Comparison of ENCODE assay signal across 13 cellular contexts in the genomic region with DNA sequence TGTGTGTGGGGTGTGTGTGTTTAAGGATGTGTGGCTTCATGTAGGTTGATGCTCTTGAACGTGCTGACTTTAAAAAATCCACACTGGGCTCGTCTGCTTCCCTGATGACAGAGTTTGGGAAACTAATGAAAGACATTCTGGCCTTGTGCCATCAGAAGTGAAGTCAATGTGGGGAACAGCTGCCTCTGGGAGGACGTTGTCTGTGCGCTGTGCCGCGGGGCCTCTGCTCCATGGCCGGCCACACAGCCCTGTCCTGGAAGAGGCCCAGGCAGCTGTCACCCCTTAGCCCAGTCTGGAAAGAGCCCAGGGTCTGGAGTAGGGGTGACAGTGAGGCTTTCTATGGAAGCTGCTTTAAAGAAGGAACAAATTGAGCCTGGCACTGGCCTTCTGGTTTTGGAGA.
DNase-seq lines count a peak whose midpoint lies in the region; ATAC-seq, FAIRE-seq and TF ChIP-seq lines count a peak whose summit lies in the region.
"Had no signal": no experiment of that assay in that cellular context is flagged by ENCODE, and none has a peak within 500 bp of the region (broad histone marks: within the 10 kb centered on the region; RNA-seq: fewer than 3 reads in every experiment).

No MANE protein-coding gene starts in this region.

- WGBS in testis, 2 donors, result 60 to 63% methylated on average over 7 of the region's 7 CpGs

- peak overlapping the region; percentile 39 for H3K9ac ChIP-seq in astrocyte (ENCODE audit: low read length)

- FAIRE-seq in astrocyte (lab: Jason Lieb, UNC) (no peak), urothelium cell line (lab: Jason Lieb, UNC) (peak; percentile 58)
- FAIRE-seq: GM12891 had no signal

- no peaks in the 10 kb centered on the region for H3K9me3 Mint-ChIP-seq in astrocyte (ENCODE audit: unreplicated experiment)
- H3K9me3 Mint-ChIP-seq: activated T-helper 17 cell treated with anti-CD3 and anti-CD28 coated beads, Interleukin-2, amount 50 U/mL, for 72 hours; IgD-negative memory B cell; stimulated activated naive CD8-positive, alpha-beta T cell treated with anti-CD3 and anti-CD28 coated beads, Interleukin-15, Interleukin-2, amounts not matched to agents 100 ng/mL and 50 ng/mL, for 24 hours had no signal

- H3K4me2 ChIP-seq in astrocyte (ENCODE audit: low read length), result peak overlapping the region; percentile 64

- H3K4me3 ChIP-seq in astrocyte (ENCODE audit: insufficient read depth, low read depth, low read length) (no peak overlapping the region), testis (no peak overlapping the region)

- H3K27ac Mint-ChIP-seq in astrocyte (ENCODE audit: unreplicated experiment), result no peak overlapping the region
- H3K27ac Mint-ChIP-seq: activated T-helper 17 cell treated with anti-CD3 and anti-CD28 coated beads, Interleukin-2, amount 50 U/mL, for 72 hours; stimulated activated naive CD8-positive, alpha-beta T cell treated with anti-CD3 and anti-CD28 coated beads, Interleukin-15, Interleukin-2, amounts not matched to agents 100 ng/mL and 50 ng/mL, for 24 hours had no signal

- peaks cover 16% of the 10 kb centered on the region for H3K4me1 ChIP-seq in astrocyte (ENCODE audit: insufficient read depth, low read length)
- no peaks in the 10 kb centered on the region for H3K4me1 ChIP-seq in testis

- H3K36me3 Mint-ChIP-seq in astrocyte (ENCODE audit: low read depth, unreplicated experiment), result no peaks in the 10 kb centered on the region
- H3K36me3 Mint-ChIP-seq: IgD-negative memory B cell had no signal

- peak; percentile 87 for ATAC-seq in Right ventricle myocardium inferior
- ATAC-seq: activated T-helper 17 cell treated with anti-CD3 and anti-CD28 coated beads, Interleukin-2, amount 50 U/mL, for 72 hours had no signal

- intact Hi-C loops in Right ventricle myocardium inferior (cut with DNase I), result loop anchor here (5.0 kb wide), 4 partner anchors 37 to 222 kb away; a partner anchor contains a TSS
- intact Hi-C loops in cardiac septum (cut with DNase I), result loop anchor here (5.0 to 10.0 kb wide), 3 partner anchors 100 to 227 kb away; no protein-coding TSS in a partner anchor
- intact Hi-C loops in testis (cut with DNase I; ENCODE audit: low total_unique reads), result no loop called here

- no peak overlapping the region for H2AFZ ChIP-seq in astrocyte (ENCODE audit: low read depth, low read length)

- peaks cover 25% of the 10 kb centered on the region for H3K27me3 Mint-ChIP-seq in astrocyte (ENCODE audit: low read depth, unreplicated experiment)
- H3K27me3 Mint-ChIP-seq: IgD-negative memory B cell; stimulated activated naive CD8-positive, alpha-beta T cell treated with anti-CD3 and anti-CD28 coated beads, Interleukin-15, Interleukin-2, amounts not matched to agents 100 ng/mL and 50 ng/mL, for 24 hours had no signal

- H3K79me2 ChIP-seq in astrocyte (ENCODE audit: insufficient read depth, low read length), result peaks cover 3% of the 10 kb centered on the region

- peaks cover 83% of the 10 kb centered on the region for H4K20me1 ChIP-seq in astrocyte (ENCODE audit: insufficient read depth, low read length)

- H3K4me3 Mint-ChIP-seq in astrocyte (ENCODE audit: unreplicated experiment), result no peak overlapping the region
- H3K4me3 Mint-ChIP-seq: activated T-helper 17 cell treated with anti-CD3 and anti-CD28 coated beads, Interleukin-2, amount 50 U/mL, for 72 hours; IgD-negative memory B cell; stimulated activated naive CD8-positive, alpha-beta T cell treated with anti-CD3 and anti-CD28 coated beads, Interleukin-15, Interleukin-2, amounts not matched to agents 100 ng/mL and 50 ng/mL, for 24 hours had no signal

- H3K36me3 ChIP-seq in astrocyte (ENCODE audit: insufficient read depth, low read length) (no peaks in the 10 kb centered on the region), testis (ENCODE audit: low read depth, missing control alignments) (no peaks in the 10 kb centered on the region)

- H3K9me3 ChIP-seq in astrocyte (ENCODE audit: insufficient read depth, low read depth, low read length) (no peaks in the 10 kb centered on the region), testis (no peaks in the 10 kb centered on the region)

- TF ChIP-seq CTCF in astrocyte (IDR thresholded peaks at IDR 0.05; ENCODE audit: insufficient read depth, low read depth, low read length) (no peak), testis (IDR thresholded peaks at IDR 0.05) (no peak)

- DNase-seq in Right ventricle myocardium inferior (ENCODE audit: missing footprints) (peak; percentile 81), cardiac septum (ENCODE audit: low spot score) (no peak), astrocyte (ENCODE audit: low read depth) (peak; percentile 54), iris pigment epithelial cell (ENCODE audit: low read depth) (peak; percentile 54), urothelium cell line (ENCODE audit: low spot score) (no peak), NCI-H187 treated with DMSO at 0.1 percent for 48 hours (lab: John Stamatoyannopoulos, UW) (no peak), NCI-H526 treated with DMSO at 0.1 percent for 48 hours (lab: John Stamatoyannopoulos, UW) (no peak), testis (no peak)
- DNase-seq: midbrain had no signal

- H3K27me3 ChIP-seq in astrocyte (ENCODE audit: insufficient read depth, low read length), result peaks cover 6% of the 10 kb centered on the region
- no peaks in the 10 kb centered on the region for H3K27me3 ChIP-seq in testis

- no peak for TF ChIP-seq POLR2A in testis (IDR thresholded peaks at IDR 0.05)

- H3K4me1 Mint-ChIP-seq in astrocyte (ENCODE audit: low read depth, unreplicated experiment), result peaks cover 16% of the 10 kb centered on the region
- H3K4me1 Mint-ChIP-seq: activated T-helper 17 cell treated with anti-CD3 and anti-CD28 coated beads, Interleukin-2, amount 50 U/mL, for 72 hours; IgD-negative memory B cell had no signal

- H3K27ac ChIP-seq in astrocyte (ENCODE audit: low read depth, low read length), result peak overlapping the region; percentile 47
- H3K27ac ChIP-seq in testis, result no peak overlapping the region

Comparison
In these comparisons a context has a peak if more than half of its experiments do, and no peak if none do; other contexts are left out.
1. DNase-seq: peak in Right ventricle myocardium inferior (single experiment), astrocyte (single experiment) and iris pigment epithelial cell (single experiment); none in cardiac septum (single experiment), urothelium cell line (single experiment), NCI-H187 treated with DMSO at 0.1 percent for 48 hours (single experiment), NCI-H526 treated with DMSO at 0.1 percent for 48 hours (single experiment) and testis (single experiment).